In genomic region chr1:19762175-19762779, GRCh38 we compare ENCODE assay signal across 9 cellular contexts. TPM values are rescaled to one million over a fixed set of nuclear protein-coding genes. Genes with fewer than 3 reads are reported as not detected.
DNase-seq lines count a peak whose midpoint lies in the region; ATAC-seq and TF ChIP-seq lines count a peak whose summit lies in the region.
"Had no signal": no experiment of that assay in that cellular context is flagged by ENCODE, and none has a peak within 500 bp of the region (broad histone marks: within the 10 kb centered on the region; RNA-seq: fewer than 3 reads in every experiment).

No MANE protein-coding gene starts in this region.

- H3K27me3 ChIP-seq in gastroesophageal sphincter, result no peaks in the 10 kb centered on the region

- 24 to 37% methylated on average over 3 to 6 of the region's 11 CpGs for WGBS in gastroesophageal sphincter (ENCODE audit: low coverage in 1 of 2), 2 donors

- TF ChIP-seq EP300 in gastroesophageal sphincter (IDR thresholded peaks at IDR 0.05), result no peak

- no peak for ATAC-seq in gastroesophageal sphincter
- no peak for ATAC-seq in GM18870 (IDR thresholded peaks at IDR 0.05; ENCODE audit: unreplicated experiment)
- no peak for ATAC-seq in HG02759 (IDR thresholded peaks at IDR 0.05; ENCODE audit: unreplicated experiment)

- DNase-seq in GM10248 (ENCODE audit: extremely low spot score) (peak; percentile 65), NB4 (ENCODE audit: low read depth) (peak; percentile 36), SHP77 (lab: John Stamatoyannopoulos, UW) (no peak)
- peak; percentile 73 for DNase-seq in activated CD8-positive, alpha-beta memory T cell treated with anti-CD3 and anti-CD28 coated beads for 24 hours
- peak; percentile 28 for DNase-seq in stimulated activated CD4-positive, alpha-beta T cell treated with anti-CD3 and anti-CD28 coated beads, Interleukin-1b, Interleukin-23, amount 100 ng/mL, for 48 hours
- DNase-seq: activated B cell treated with CpG ODN at 0.5 μM for 24 hours had no signal

- peaks cover 0 to 39% of the 10 kb centered on the region in 2 donors for H3K36me3 ChIP-seq in gastroesophageal sphincter

- no peak overlapping the region for H3K27ac ChIP-seq in gastroesophageal sphincter

- H3K4me1 ChIP-seq in gastroesophageal sphincter, result peaks cover 0 to 17% (median 0%) of the 10 kb centered on the region in 3 donors

- H3K9me3 ChIP-seq in gastroesophageal sphincter, result no peaks in the 10 kb centered on the region

- CTCF ChIA-PET in GM10248 (lab: Yijun Ruan, JAX), result interaction anchor here (0.8 to 2.3 kb wide), 17 partner anchors 8 to 390 kb away, joined by 3 to 12 read pairs (median 4); no protein-coding TSS in a partner anchor

- TF ChIP-seq CTCF in GM10248 (IDR thresholded peaks at IDR 0.05; ENCODE audit: control extremely low read depth, extremely low read depth, low read depth, missing control alignments) (peak; percentile 78), NB4 (IDR thresholded peaks at IDR 0.05; ENCODE audit: low read depth, low read length) (peak; percentile 85), gastroesophageal sphincter (IDR thresholded peaks at IDR 0.05) (peak in 3 of 4 experiments; percentile 38 to 71 (median 42))

- TF ChIP-seq POLR2A in NB4 (IDR thresholded peaks at IDR 0.05; ENCODE audit: extremely low read depth, insufficient read length), result no peak
- TF ChIP-seq POLR2A in gastroesophageal sphincter (IDR thresholded peaks at IDR 0.05), result no peak

- H3K4me3 ChIP-seq in NB4 (ENCODE audit: low read depth, low read length), result no peak overlapping the region
- no peak overlapping the region for H3K4me3 ChIP-seq in gastroesophageal sphincter

- POLR2A ChIA-PET in GM10248 (lab: Yijun Ruan, JAX), result no interaction called here

RNA-seq across cellular contexts. Expression of gene TMCO4, which starts 37.4 kb away (rescaled TPM):
- 10 to 100 TPM; 18.1 to 36.9 (median 24.5) TPM for total RNA-seq in gastroesophageal sphincter

RNA-seq across cellular contexts. Expression of gene RNF186, which starts 52.8 kb away (rescaled TPM):
- total RNA-seq in gastroesophageal sphincter, result not detected
- total RNA-seq: activated B cell treated with CpG ODN at 0.5 μM for 24 hours had no signal

Comparison
In these comparisons a context has a peak if more than half of its experiments do, and no peak if none do; other contexts are left out.
1. DNase-seq: peak in GM10248 (single experiment), NB4 (single experiment), activated CD8-positive, alpha-beta memory T cell treated with anti-CD3 and anti-CD28 coated beads for 24 hours (single experiment) and stimulated activated CD4-positive, alpha-beta T cell treated with anti-CD3 and anti-CD28 coated beads, Interleukin-1b, Interleukin-23, amount 100 ng/mL, for 48 hours (single experiment); none in SHP77 (0 of 2).
2. Peak in every context shown above with its lines, with median percentiles within 50 percentile points of each other: CTCF ChIP-seq.